ENCODE assay signal across 8 cellular contexts in the genomic region with DNA sequence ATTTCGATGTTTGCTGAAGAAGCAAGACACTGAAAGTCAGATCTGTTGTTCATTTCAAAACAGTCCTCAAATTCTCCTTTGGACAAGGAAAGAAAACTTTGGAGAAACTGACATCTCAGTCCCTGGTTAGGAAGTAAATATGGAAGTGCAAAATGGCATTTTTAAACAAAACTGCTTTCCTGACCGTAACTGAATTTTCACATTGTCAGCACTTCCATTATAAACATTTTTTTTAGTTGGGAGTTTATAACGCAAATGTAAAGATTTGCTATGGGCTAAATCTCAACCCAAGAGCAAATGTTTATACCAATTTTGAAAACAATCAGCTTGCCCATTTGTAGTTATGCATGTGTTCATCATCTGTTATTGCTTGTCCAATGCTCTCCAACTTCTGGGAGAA.
"Had no signal": no experiment of that assay in that cellular context is flagged by ENCODE, and none has a peak within 500 bp of the region (broad histone marks: within the 10 kb centered on the region; RNA-seq: fewer than 3 reads in every experiment).

No MANE protein-coding gene starts in this region.

- H3K27me3 Mint-ChIP-seq: IgD-negative memory B cell had no signal

- H3K4me2 ChIP-seq: GM23338 had no signal

- H3K27ac Mint-ChIP-seq: GM23338, H9, IgD-negative memory B cell had no signal

- ATAC-seq: GM23338 had no signal

- H3K4me3 ChIP-seq: GM23338 had no signal

- H3K27ac ChIP-seq: HL-60 had no signal

- DNase-seq: H9, HCEC 1CT, KG1 had no signal

- H2AFZ ChIP-seq: GM23338 had no signal

- H3K4me1 Mint-ChIP-seq: H9, IgD-negative memory B cell had no signal

- H3K4me3 Mint-ChIP-seq: GM23338, H9, IgD-negative memory B cell had no signal

- FAIRE-seq: H1, H54 had no signal
